In the genomic region with DNA sequence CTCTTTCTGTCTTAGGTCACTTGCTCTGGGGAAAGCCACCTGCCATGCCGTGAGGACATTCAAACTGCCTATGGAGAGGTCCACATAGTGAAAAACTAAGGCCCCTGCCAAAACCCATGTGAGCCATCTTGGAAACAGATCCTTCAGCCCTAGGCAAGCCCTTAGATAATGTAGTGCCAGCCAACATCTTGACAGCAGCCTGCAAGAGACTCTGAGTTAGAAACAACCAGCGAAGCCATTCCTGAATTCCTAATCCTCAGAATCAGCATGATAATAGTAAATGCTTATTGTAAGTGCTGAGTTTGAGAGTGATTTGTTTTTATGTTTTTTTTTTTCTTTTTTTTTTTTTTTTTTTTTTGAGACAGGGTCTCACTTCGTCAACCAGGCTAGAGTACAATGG, we compare ENCODE assay signal across 19 cellular contexts.
"Had no signal": no experiment of that assay in that cellular context is flagged by ENCODE, and none has a peak within 500 bp of the region (broad histone marks: within the 10 kb centered on the region; RNA-seq: fewer than 3 reads in every experiment).

No MANE protein-coding gene starts in this region.

- DNase-seq: cortex of kidney; effector memory CD8-positive, alpha-beta T cell; hypothalamus; left ventricle myocardium superior; lower lobe of right lung; naive thymus-derived CD8-positive, alpha-beta T cell; nephron progenitor cell; nucleus accumbens; right cardiac atrium; sigmoid colon; stimulated activated CD4-positive, alpha-beta T cell treated with anti-CD3 and anti-CD28 coated beads, Interleukin-2, amount 100 ng/mL, for 24 hours; stimulated activated CD4-positive, alpha-beta T cell treated with anti-CD3 and anti-CD28 coated beads, Interleukin-4, amount 100 ng/mL, for 24 hours; stimulated activated naive CD4-positive, alpha-beta T cell treated with Interleukin-2 at 50 U/mL for 16 hours; stomach; testis; tibial artery had no signal

- H3K27ac ChIP-seq: lower lobe of right lung, prostate gland, sigmoid colon, stomach, testis, tibial artery had no signal

- H3K9me3 Mint-ChIP-seq: effector memory CD8-positive, alpha-beta T cell; naive thymus-derived CD8-positive, alpha-beta T cell; nephron progenitor cell; stimulated activated effector memory CD8-positive, alpha-beta T cell treated with anti-CD3 and anti-CD28 coated beads, Interleukin-12 subunit alpha, Interleukin-12 subunit beta, amount 100 ng/mL, for 72 hours; type B pancreatic cell had no signal

- H3K4me1 ChIP-seq: lower lobe of right lung, prostate gland, sigmoid colon, stomach, testis, tibial artery had no signal

- H3K4me3 Mint-ChIP-seq: effector memory CD8-positive, alpha-beta T cell; nephron progenitor cell; stimulated activated effector memory CD8-positive, alpha-beta T cell treated with anti-CD3 and anti-CD28 coated beads, Interleukin-12 subunit alpha, Interleukin-12 subunit beta, amount 100 ng/mL, for 72 hours; type B pancreatic cell had no signal

- H3K27me3 Mint-ChIP-seq: effector memory CD8-positive, alpha-beta T cell; naive thymus-derived CD8-positive, alpha-beta T cell; type B pancreatic cell had no signal

- H3K36me3 ChIP-seq: prostate gland had no signal

- ATAC-seq: effector memory CD8-positive, alpha-beta T cell; left ventricle myocardium superior; lower lobe of right lung; naive thymus-derived CD8-positive, alpha-beta T cell; right cardiac atrium; stimulated activated effector memory CD8-positive, alpha-beta T cell treated with anti-CD3 and anti-CD28 coated beads, Interleukin-12 subunit alpha, Interleukin-12 subunit beta, amount 100 ng/mL, for 72 hours had no signal

- H3K4me1 Mint-ChIP-seq: nephron progenitor cell had no signal

- H3K27ac Mint-ChIP-seq: effector memory CD8-positive, alpha-beta T cell; nephron progenitor cell; stimulated activated effector memory CD8-positive, alpha-beta T cell treated with anti-CD3 and anti-CD28 coated beads, Interleukin-12 subunit alpha, Interleukin-12 subunit beta, amount 100 ng/mL, for 72 hours; type B pancreatic cell had no signal

- H3K27me3 ChIP-seq: sigmoid colon, stomach, testis, tibial artery had no signal

- H3K9me3 ChIP-seq: lower lobe of right lung, prostate gland, sigmoid colon, stomach, testis, tibial artery had no signal

- H3K4me3 ChIP-seq: lower lobe of right lung, prostate gland, sigmoid colon, stomach, testis, tibial artery had no signal
